1 cellular context compared by ENCODE assay signal in the genomic region with DNA sequence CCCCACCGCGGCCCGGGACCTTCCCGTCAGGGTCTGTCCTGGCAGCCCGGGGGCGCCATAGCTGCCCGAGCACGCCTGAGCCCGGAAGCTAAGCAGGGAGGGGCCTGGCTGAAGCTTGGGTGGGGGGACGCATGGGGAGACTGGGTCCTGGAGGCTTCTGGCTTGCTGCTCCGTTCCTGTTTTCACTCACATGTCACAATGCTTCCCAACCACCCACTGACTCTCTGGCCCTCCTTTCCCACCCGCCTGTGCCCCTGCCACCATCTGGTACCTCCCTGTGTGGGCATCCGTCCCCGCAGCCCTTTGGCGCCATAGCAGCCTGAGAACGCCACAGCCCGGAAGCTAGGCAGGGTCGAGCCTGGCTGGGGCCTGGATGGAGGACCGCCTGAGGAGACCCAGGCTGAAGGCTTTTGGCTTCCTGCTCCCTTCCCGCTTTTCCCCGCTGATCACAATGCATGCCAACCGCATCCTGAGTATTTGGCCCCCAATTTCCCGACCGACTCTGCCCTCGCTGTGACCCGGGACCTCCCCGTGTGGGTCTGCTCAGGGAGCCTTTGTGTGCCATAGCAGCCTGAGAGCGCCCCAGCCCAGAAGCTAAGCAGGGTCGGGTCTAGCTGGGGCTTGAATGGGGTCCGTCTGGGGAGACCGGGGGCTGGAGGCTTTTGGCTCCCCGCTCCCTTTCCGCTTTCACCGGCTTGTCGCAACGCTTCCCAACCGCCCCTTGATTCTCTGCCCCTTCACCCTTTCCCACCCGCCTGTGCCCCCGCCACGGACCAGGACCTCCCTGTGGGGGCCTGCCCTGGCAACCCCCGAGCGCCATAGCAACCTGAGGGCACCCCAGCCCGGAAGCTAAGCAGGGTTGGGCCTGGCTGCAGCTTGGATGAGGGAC.
TF ChIP-seq lines count a peak whose summit lies in the region.

No MANE protein-coding gene starts in this region.

TF ChIP-seq in SK-N-SH, 30 proteins besides CTCF, POLR2A, EP300 and RAD21 (continued from another document):
- TF ChIP-seq, protein P1, sequence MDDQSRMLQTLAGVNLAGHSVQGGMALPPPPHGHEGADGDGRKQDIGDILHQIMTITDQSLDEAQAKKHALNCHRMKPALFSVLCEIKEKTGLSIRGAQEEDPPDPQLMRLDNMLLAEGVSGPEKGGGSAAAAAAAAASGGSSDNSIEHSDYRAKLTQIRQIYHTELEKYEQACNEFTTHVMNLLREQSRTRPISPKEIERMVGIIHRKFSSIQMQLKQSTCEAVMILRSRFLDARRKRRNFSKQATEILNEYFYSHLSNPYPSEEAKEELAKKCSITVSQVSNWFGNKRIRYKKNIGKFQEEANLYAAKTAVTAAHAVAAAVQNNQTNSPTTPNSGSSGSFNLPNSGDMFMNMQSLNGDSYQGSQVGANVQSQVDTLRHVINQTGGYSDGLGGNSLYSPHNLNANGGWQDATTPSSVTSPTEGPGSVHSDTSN (IDR thresholded peaks at IDR 0.05): no peak
- TF ChIP-seq, protein P2, sequence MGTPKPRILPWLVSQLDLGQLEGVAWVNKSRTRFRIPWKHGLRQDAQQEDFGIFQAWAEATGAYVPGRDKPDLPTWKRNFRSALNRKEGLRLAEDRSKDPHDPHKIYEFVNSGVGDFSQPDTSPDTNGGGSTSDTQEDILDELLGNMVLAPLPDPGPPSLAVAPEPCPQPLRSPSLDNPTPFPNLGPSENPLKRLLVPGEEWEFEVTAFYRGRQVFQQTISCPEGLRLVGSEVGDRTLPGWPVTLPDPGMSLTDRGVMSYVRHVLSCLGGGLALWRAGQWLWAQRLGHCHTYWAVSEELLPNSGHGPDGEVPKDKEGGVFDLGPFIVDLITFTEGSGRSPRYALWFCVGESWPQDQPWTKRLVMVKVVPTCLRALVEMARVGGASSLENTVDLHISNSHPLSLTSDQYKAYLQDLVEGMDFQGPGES (IDR thresholded peaks at IDR 0.05; ENCODE audit: low read depth, low read length): no peak
